Comparison of ENCODE assay signal across 12 cellular contexts in the genomic region with DNA sequence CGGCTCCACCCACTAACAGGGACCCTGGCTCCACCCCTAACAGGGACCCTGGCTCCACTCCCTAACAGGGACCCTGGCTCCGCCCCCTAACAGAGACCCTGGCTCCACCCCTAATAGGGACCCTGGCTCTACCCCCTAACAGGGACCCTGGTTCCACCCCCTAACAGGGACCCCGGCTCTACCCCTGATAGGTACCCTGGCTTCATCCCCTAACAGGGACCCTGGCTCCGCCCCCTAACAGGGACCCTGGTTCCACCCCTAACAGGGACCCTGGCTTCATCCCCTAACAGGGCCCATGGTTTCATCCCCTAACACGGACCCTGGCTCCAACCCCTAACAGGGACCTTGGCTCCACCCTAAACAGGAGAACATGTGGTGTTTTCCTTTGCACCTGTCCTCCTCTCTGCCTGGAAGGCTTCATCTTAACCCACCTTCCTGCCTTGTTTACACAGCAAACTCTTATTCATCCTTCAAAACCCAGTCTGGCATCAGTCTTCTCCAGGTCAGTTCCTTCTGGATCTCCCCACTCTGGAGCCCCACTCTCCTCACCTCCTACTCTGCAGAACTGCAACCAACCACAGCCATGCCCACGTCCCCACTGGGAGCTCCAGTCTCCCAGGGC. TPM values are rescaled to one million over a fixed set of nuclear protein-coding genes. Genes with fewer than 3 reads are reported as not detected.
DNase-seq lines count a peak whose midpoint lies in the region; ATAC-seq and TF ChIP-seq lines count a peak whose summit lies in the region.
"Had no signal": no experiment of that assay in that cellular context is flagged by ENCODE, and none has a peak within 500 bp of the region (broad histone marks: within the 10 kb centered on the region; RNA-seq: fewer than 3 reads in every experiment).

No MANE protein-coding gene starts in this region.

- H3K36me3 Mint-ChIP-seq in T-cell (no peaks in the 10 kb centered on the region), glutamatergic neuron (ENCODE audit: unreplicated experiment) (no peaks in the 10 kb centered on the region)

- H3K9ac ChIP-seq in BLaER1 treated with 17β-estradiol and CSF1 and Interleukin-3, amounts not matched to agents 10 nM and 100 nM: peak overlapping the region in 8 of 11 experiments; percentile 5 to 64 (median 41); a peak in 6 of 22 replicates
- no peak overlapping the region for H3K9ac ChIP-seq in mesenchymal stem cell (ENCODE audit: low read length)

- H3K27me3 Mint-ChIP-seq in T-cell (peaks cover 2 to 4% of the 10 kb centered on the region in 2 donors), glutamatergic neuron (ENCODE audit: unreplicated experiment) (no peaks in the 10 kb centered on the region)

- H3K4me1 Mint-ChIP-seq in T-cell (peaks cover 11 to 13% (median 11%) of the 10 kb centered on the region in 3 donors), glutamatergic neuron (ENCODE audit: low read depth, unreplicated experiment) (peaks cover 3% of the 10 kb centered on the region)

- peaks cover 54 to 75% (median 67%) of the 10 kb centered on the region in 10 experiments for H3K4me1 ChIP-seq in BLaER1 treated with 17β-estradiol and CSF1 and Interleukin-3, amounts not matched to agents 10 nM and 100 nM
- H3K4me1 ChIP-seq in mesenchymal stem cell (ENCODE audit: control insufficient read depth, insufficient read depth, low read depth, low read length): peaks cover 17% of the 10 kb centered on the region
- H3K4me1 ChIP-seq: BE2C had no signal

- POLR2A ChIA-PET in T-cell (lab: Charles Lee): no interaction called here

- no peaks in the 10 kb centered on the region for H3K27me3 ChIP-seq in BLaER1 treated with 17β-estradiol and CSF1 and Interleukin-3, amounts not matched to agents 10 nM and 100 nM
- H3K27me3 ChIP-seq in mesenchymal stem cell (ENCODE audit: control insufficient read depth in 1 of 2, insufficient read depth in 1 of 2, low read length in 2 of 2): no peaks in the 10 kb centered on the region
- H3K27me3 ChIP-seq: BE2C had no signal

- no peak overlapping the region for H3K14ac ChIP-seq in mesenchymal stem cell (ENCODE audit: low read length in 2 of 2)

- H3K18ac ChIP-seq in mesenchymal stem cell (ENCODE audit: low read depth in 1 of 2, low read length in 2 of 2): no peak overlapping the region

- WGBS in mesenchymal stem cell: 87% methylated on average over 6 of the region's 6 CpGs

- no peak overlapping the region for H3K4ac ChIP-seq in mesenchymal stem cell (ENCODE audit: low read depth in 1 of 2, low read length in 2 of 2)

- H3K27ac Mint-ChIP-seq in T-cell (peak overlapping the region; percentile 11 to 41), glutamatergic neuron (ENCODE audit: unreplicated experiment) (no peak overlapping the region)

- H3K4me3 ChIP-seq in BLaER1 treated with 17β-estradiol and CSF1 and Interleukin-3, amounts not matched to agents 10 nM and 100 nM: no peak overlapping the region
- no peak overlapping the region for H3K4me3 ChIP-seq in mesenchymal stem cell (ENCODE audit: insufficient read depth in 1 of 2, low read depth in 1 of 2, low read length in 2 of 2)

- H3K9me3 Mint-ChIP-seq in T-cell (no peaks in the 10 kb centered on the region), glutamatergic neuron (ENCODE audit: unreplicated experiment) (no peaks in the 10 kb centered on the region)

- H3K4me3 Mint-ChIP-seq in T-cell (peak overlapping the region in 2 of 3 donors; percentile 42 to 75), glutamatergic neuron (ENCODE audit: unreplicated experiment) (no peak overlapping the region)

- H2BK12ac ChIP-seq in mesenchymal stem cell (ENCODE audit: low read length in 2 of 2): no peak overlapping the region

- no peak overlapping the region for H4K91ac ChIP-seq in mesenchymal stem cell (ENCODE audit: low read length)

- H3K9me3 ChIP-seq in BLaER1 treated with 17β-estradiol and CSF1 and Interleukin-3, amounts not matched to agents 10 nM and 100 nM (replicated peaks in 1 of 11): no peaks in the 10 kb centered on the region
- H3K9me3 ChIP-seq in mesenchymal stem cell (ENCODE audit: control insufficient read depth, low read length): no peaks in the 10 kb centered on the region
- H3K9me3 ChIP-seq: BE2C had no signal

- no peak for TF ChIP-seq CTCF in glutamatergic neuron (IDR thresholded peaks at IDR 0.05; ENCODE audit: partially characterized antibody, unreplicated experiment)

- no peak overlapping the region for H2BK15ac ChIP-seq in mesenchymal stem cell (ENCODE audit: low read depth, poor library complexity, severe bottlenecking)

- peaks cover 20% of the 10 kb centered on the region for H3K79me1 ChIP-seq in mesenchymal stem cell (replicated peaks; ENCODE audit: low read length, poor library complexity, severe bottlenecking)

- no peak overlapping the region for H2BK120ac ChIP-seq in mesenchymal stem cell (ENCODE audit: low read depth, low read length)

- peaks cover 84 to 100% (median 95%) of the 10 kb centered on the region in 11 experiments for H3K36me3 ChIP-seq in BLaER1 treated with 17β-estradiol and CSF1 and Interleukin-3, amounts not matched to agents 10 nM and 100 nM
- peaks cover 16 to 54% of the 10 kb centered on the region in 2 experiments for H3K36me3 ChIP-seq in mesenchymal stem cell (ENCODE audit: control insufficient read depth in 1 of 2, insufficient read depth in 2 of 2, low read depth in 1 of 2, low read length in 2 of 2)
- H3K36me3 ChIP-seq: BE2C had no signal

- H4K8ac ChIP-seq in mesenchymal stem cell (ENCODE audit: low read length): no peak overlapping the region

- peak; percentile 0 for ATAC-seq in GM21717 (IDR thresholded peaks at IDR 0.05; ENCODE audit: unreplicated experiment)
- no peak for ATAC-seq in T-cell (replicated peaks in 1 of 4)
- ATAC-seq in GM21447 (IDR thresholded peaks at IDR 0.05; ENCODE audit: unreplicated experiment): no peak
- no peak for ATAC-seq in HG03457 (IDR thresholded peaks at IDR 0.05; ENCODE audit: unreplicated experiment)

- peak overlapping the region; percentile 72 to 97 (median 92) for H3K4me2 ChIP-seq in BLaER1 treated with 17β-estradiol and CSF1 and Interleukin-3, amounts not matched to agents 10 nM and 100 nM
- H3K4me2 ChIP-seq in mesenchymal stem cell (ENCODE audit: low read length, poor library complexity, severe bottlenecking): no peak overlapping the region

- CTCF ChIA-PET in T-cell (lab: Charles Lee): no interaction called here

- H2AFZ ChIP-seq in mesenchymal stem cell (ENCODE audit: low read depth, low read length): no peak overlapping the region

- H3K27ac ChIP-seq in BLaER1 treated with 17β-estradiol and CSF1 and Interleukin-3, amounts not matched to agents 10 nM and 100 nM: peak overlapping the region in 10 of 11 experiments; percentile 16 to 77 (median 68); a peak in 20 of 22 replicates
- no peak overlapping the region for H3K27ac ChIP-seq in mesenchymal stem cell (ENCODE audit: low read length, poor library complexity, severe bottlenecking)

- DNase-seq in T-cell (no peak), mesenchymal stem cell (no peak), glutamatergic neuron (no peak), GM19240 (ENCODE audit: insufficient read length, low spot score) (no peak)
- DNase-seq: BE2C; foreskin fibroblast; NCI-H2081; stimulated activated CD4-positive, alpha-beta T cell treated with anti-CD3 and anti-CD28 coated beads, Interleukin-4, amount 100 ng/mL, for 4 hours had no signal

- no peak overlapping the region for H2BK5ac ChIP-seq in mesenchymal stem cell (ENCODE audit: low read depth, low read length, poor library complexity, severe bottlenecking)

- H2AK5ac ChIP-seq in mesenchymal stem cell (ENCODE audit: low read length, severe bottlenecking): peak overlapping the region; percentile 24

- no peak overlapping the region for H3K23ac ChIP-seq in mesenchymal stem cell (ENCODE audit: low read length in 2 of 2)

- H4K20me1 ChIP-seq in BLaER1 treated with 17β-estradiol and CSF1 and Interleukin-3, amounts not matched to agents 10 nM and 100 nM: peaks cover 23 to 100% (median 51%) of the 10 kb centered on the region in 11 experiments; a peak in 20 of 22 replicates

RNA-seq across cellular contexts. Expression of a gene that starts 58.0 kb away (rescaled TPM):
- total RNA-seq in T-cell (1 to 10 TPM in 4 of 5 donors, under 1 TPM in 1; 0.95 to 4.2 (median 1.3) TPM), glutamatergic neuron (ENCODE audit: unreplicated experiment) (2.4 TPM)
- polyA plus RNA-seq in mesenchymal stem cell (2013, experiment 1 of 2): 22.2 TPM
- 22.7 TPM for polyA plus RNA-seq in mesenchymal stem cell (2013, experiment 2 of 2)
